In the genomic region with DNA sequence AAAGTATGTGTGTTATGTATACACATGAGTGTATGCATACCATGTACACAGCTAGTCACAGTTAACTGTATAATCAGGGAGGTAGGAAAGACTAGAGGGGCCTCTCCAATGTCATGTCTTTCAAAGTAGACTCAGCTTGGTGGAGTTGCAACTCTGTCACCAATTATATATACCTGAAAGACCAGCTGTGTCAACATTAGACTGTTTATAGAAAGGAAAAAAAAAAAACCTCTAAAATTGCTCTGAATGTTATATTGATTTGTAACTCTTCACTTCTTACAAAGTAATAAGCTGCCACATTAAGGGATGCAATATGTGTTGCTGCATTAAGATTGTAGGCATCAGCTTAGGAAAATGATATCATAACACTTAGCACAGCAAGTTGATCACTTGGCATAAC, we compare ENCODE assay signal across 22 cellular contexts.
DNase-seq lines count a peak whose midpoint lies in the region; ATAC-seq, FAIRE-seq and TF ChIP-seq lines count a peak whose summit lies in the region.
"Had no signal": no experiment of that assay in that cellular context is flagged by ENCODE, and none has a peak within 500 bp of the region (broad histone marks: within the 10 kb centered on the region; RNA-seq: fewer than 3 reads in every experiment).

No MANE protein-coding gene starts in this region.

- TF ChIP-seq CTCF in astrocyte (IDR thresholded peaks at IDR 0.05; ENCODE audit: insufficient read depth, low read depth, low read length) (no peak), left lung (IDR thresholded peaks at IDR 0.05) (no peak)

- H3K9me3 ChIP-seq in astrocyte (ENCODE audit: insufficient read depth, low read depth, low read length) (no peaks in the 10 kb centered on the region), left lung (no peaks in the 10 kb centered on the region)
- H3K9me3 ChIP-seq: adrenal gland, psoas muscle, upper lobe of right lung had no signal

- no peak overlapping the region for H3K4me3 ChIP-seq in astrocyte (ENCODE audit: insufficient read depth, low read depth, low read length)
- H3K4me3 ChIP-seq in left lung = no peak overlapping the region
- H3K4me3 ChIP-seq: adrenal gland, dorsolateral prefrontal cortex, gastroesophageal sphincter, psoas muscle, upper lobe of right lung had no signal

- no peaks in the 10 kb centered on the region for H4K20me1 ChIP-seq in astrocyte (ENCODE audit: insufficient read depth, low read length)

- no peak overlapping the region for H3K9ac ChIP-seq in astrocyte (ENCODE audit: low read length)

- no peaks in the 10 kb centered on the region for H3K27me3 Mint-ChIP-seq in astrocyte (ENCODE audit: low read depth, unreplicated experiment)

- H3K79me2 ChIP-seq in astrocyte (ENCODE audit: insufficient read depth, low read length) = no peaks in the 10 kb centered on the region

- H2AFZ ChIP-seq in astrocyte (ENCODE audit: low read depth, low read length) = no peak overlapping the region

- H3K4me2 ChIP-seq in astrocyte (ENCODE audit: low read length) = no peak overlapping the region

- H3K9me3 Mint-ChIP-seq in astrocyte (ENCODE audit: unreplicated experiment) = peaks cover 4% of the 10 kb centered on the region
- H3K9me3 Mint-ChIP-seq: activated CD4-positive, alpha-beta T cell treated with anti-CD3 and anti-CD28 coated beads, Interleukin-2, amount 10 ng/mL, durations not matched to agents 7 days and 5 days had no signal

- no peak overlapping the region for H3K27ac Mint-ChIP-seq in astrocyte (ENCODE audit: unreplicated experiment)
- H3K27ac Mint-ChIP-seq: activated CD4-positive, alpha-beta T cell treated with anti-CD3 and anti-CD28 coated beads, Interleukin-2, amount 10 ng/mL, durations not matched to agents 7 days and 5 days had no signal

- H3K27ac ChIP-seq in astrocyte (ENCODE audit: low read depth, low read length) (peak overlapping the region; percentile 0), left lung (no peak overlapping the region)
- H3K27ac ChIP-seq: adrenal gland, dorsolateral prefrontal cortex, gastroesophageal sphincter, psoas muscle, upper lobe of right lung had no signal

- peaks cover 10% of the 10 kb centered on the region for H3K36me3 ChIP-seq in astrocyte (ENCODE audit: insufficient read depth, low read length)
- no peaks in the 10 kb centered on the region for H3K36me3 ChIP-seq in left lung
- H3K36me3 ChIP-seq: adrenal gland, upper lobe of right lung had no signal

- ATAC-seq in left lung = no peak
- ATAC-seq: gastroesophageal sphincter, psoas muscle, upper lobe of right lung had no signal

- peaks cover 21% of the 10 kb centered on the region for H3K4me1 Mint-ChIP-seq in astrocyte (ENCODE audit: low read depth, unreplicated experiment)
- H3K4me1 Mint-ChIP-seq: activated CD4-positive, alpha-beta T cell treated with anti-CD3 and anti-CD28 coated beads, Interleukin-2, amount 10 ng/mL, durations not matched to agents 7 days and 5 days had no signal

- no peak for FAIRE-seq in astrocyte (lab: Jason Lieb, UNC)
- FAIRE-seq: G401.6, small intestine had no signal

- intact Hi-C loops in left lung (cut with DNase I) = no loop called here

- H3K27me3 ChIP-seq in astrocyte (ENCODE audit: insufficient read depth, low read length) (no peaks in the 10 kb centered on the region), left lung (no peaks in the 10 kb centered on the region)
- H3K27me3 ChIP-seq: adrenal gland, dorsolateral prefrontal cortex, gastroesophageal sphincter, upper lobe of right lung had no signal

- peaks cover 27% of the 10 kb centered on the region for H3K36me3 Mint-ChIP-seq in astrocyte (ENCODE audit: low read depth, unreplicated experiment)

- H3K4me3 Mint-ChIP-seq in astrocyte (ENCODE audit: unreplicated experiment) = no peak overlapping the region
- H3K4me3 Mint-ChIP-seq: activated CD4-positive, alpha-beta T cell treated with anti-CD3 and anti-CD28 coated beads, Interleukin-2, amount 10 ng/mL, durations not matched to agents 7 days and 5 days had no signal

- H3K4me1 ChIP-seq in astrocyte (ENCODE audit: insufficient read depth, low read length) = peaks cover 27% of the 10 kb centered on the region
- H3K4me1 ChIP-seq in left lung = no peaks in the 10 kb centered on the region
- H3K4me1 ChIP-seq: gastroesophageal sphincter, psoas muscle, upper lobe of right lung had no signal

- DNase-seq in NCI-H2196 (lab: John Stamatoyannopoulos, UW; ENCODE audit: unreplicated experiment) = peak; percentile 3
- no peak for DNase-seq in NCI-H2196 treated with DMSO at 0.1 percent for 48 hours (lab: John Stamatoyannopoulos, UW; ENCODE audit: unreplicated experiment)
- peak; percentile 7 for DNase-seq in NCI-H510A (lab: John Stamatoyannopoulos, UW)
- no peak for DNase-seq in astrocyte (ENCODE audit: low read depth)
- DNase-seq in occipital lobe (lab: John Stamatoyannopoulos, UW) = no peak
- DNase-seq in left lung = no peak
- no peak for DNase-seq in SIG-M5 treated with dmso at 0.1 percent for 504 hours (lab: John Stamatoyannopoulos, UW; ENCODE audit: unreplicated experiment)
- no peak for DNase-seq in H4 (ENCODE audit: low spot score)
- DNase-seq: 8988T; activated CD4-positive, alpha-beta T cell treated with anti-CD3 and anti-CD28 coated beads, Interleukin-2, amount 10 ng/mL, durations not matched to agents 7 days and 5 days; adrenal gland; Calu3; dorsolateral prefrontal cortex; H7; midbrain; NCI-H2171 treated with DMSO at 0.1 percent for 48 hours; psoas muscle; small intestine; stimulated activated CD4-positive, alpha-beta T cell treated with anti-CD3 and anti-CD28 coated beads, Interleukin-4, amount 100 ng/mL, for 1 hour; upper lobe of right lung had no signal

Comparison
In these comparisons a context has a peak if more than half of its experiments do, and no peak if none do; other contexts are left out.
1. DNase-seq: peak in NCI-H2196 (single experiment) and NCI-H510A (single experiment); none in NCI-H2196 treated with DMSO at 0.1 percent for 48 hours (single experiment), astrocyte (single experiment), occipital lobe (single experiment), left lung (0 of 2), SIG-M5 treated with dmso at 0.1 percent for 504 hours (single experiment) and H4 (single experiment).